ENCODE assay signal across 11 cellular contexts in genomic region chr6:88124925-88125557, GRCh38. TPM values are rescaled to one million over a fixed set of nuclear protein-coding genes. Genes with fewer than 3 reads are reported as not detected.
"Had no signal": no experiment of that assay in that cellular context is flagged by ENCODE, and none has a peak within 500 bp of the region (broad histone marks: within the 10 kb centered on the region; RNA-seq: fewer than 3 reads in every experiment).

No MANE protein-coding gene starts in this region.

- H3K27me3 Mint-ChIP-seq: activated B cell treated with CpG ODN at 0.5 μM for 24 hours; activated CD4-positive, alpha-beta T cell treated with anti-CD3 and anti-CD28 coated beads, Interleukin-2, amount 10 ng/mL, durations not matched to agents 24 days and 14 days; activated naive CD4-positive, alpha-beta T cell treated with anti-CD3 and anti-CD28 coated beads, Interleukin-2, amount 10 ng/mL, durations not matched to agents 7 days and 5 days had no signal

- H3K9ac ChIP-seq: parathyroid adenoma had no signal

- DNase-seq: activated B cell treated with CpG ODN at 0.5 μM for 24 hours; activated CD4-positive, alpha-beta T cell treated with anti-CD3 and anti-CD28 coated beads, Interleukin-2, amount 10 ng/mL, durations not matched to agents 24 days and 14 days; activated CD8-positive, alpha-beta memory T cell treated with anti-CD3 and anti-CD28 coated beads for 24 hours; activated naive CD4-positive, alpha-beta T cell treated with anti-CD3 and anti-CD28 coated beads, Interleukin-2, amount 10 ng/mL, durations not matched to agents 7 days and 5 days; effector memory CD4-positive, alpha-beta T cell; midbrain; stimulated activated CD4-positive, alpha-beta T cell treated with anti-CD3 and anti-CD28 coated beads, Interleukin-4, amount 100 ng/mL, for 4 hours had no signal

- H3K4me1 Mint-ChIP-seq: activated naive CD4-positive, alpha-beta T cell treated with anti-CD3 and anti-CD28 coated beads, Interleukin-2, amount 10 ng/mL, durations not matched to agents 7 days and 5 days; central memory CD8-positive, alpha-beta T cell had no signal

- H3K36me3 Mint-ChIP-seq: activated naive CD4-positive, alpha-beta T cell treated with anti-CD3 and anti-CD28 coated beads, Interleukin-2, amount 10 ng/mL, durations not matched to agents 7 days and 5 days had no signal

- H3K4me3 Mint-ChIP-seq: activated B cell treated with CpG ODN at 0.5 μM for 24 hours; activated CD4-positive, alpha-beta T cell treated with anti-CD3 and anti-CD28 coated beads, Interleukin-2, amount 10 ng/mL, durations not matched to agents 24 days and 14 days; activated naive CD4-positive, alpha-beta T cell treated with anti-CD3 and anti-CD28 coated beads, Interleukin-2, amount 10 ng/mL, durations not matched to agents 7 days and 5 days; central memory CD8-positive, alpha-beta T cell had no signal

- H3K27ac Mint-ChIP-seq: activated B cell treated with CpG ODN at 0.5 μM for 24 hours; activated CD4-positive, alpha-beta T cell treated with anti-CD3 and anti-CD28 coated beads, Interleukin-2, amount 10 ng/mL, durations not matched to agents 24 days and 14 days; activated naive CD4-positive, alpha-beta T cell treated with anti-CD3 and anti-CD28 coated beads, Interleukin-2, amount 10 ng/mL, durations not matched to agents 7 days and 5 days had no signal

- H3K4me1 ChIP-seq: parathyroid adenoma had no signal

- H3K27ac ChIP-seq: epithelial cell of prostate, parathyroid adenoma had no signal

- FAIRE-seq: urothelium cell line had no signal

RNA-seq across cellular contexts. Expression of gene CNR1, which starts 41.1 kb away (rescaled TPM):
- total RNA-seq: activated CD4-positive, alpha-beta T cell treated with anti-CD3 and anti-CD28 coated beads, Interleukin-2, amount 10 ng/mL, durations not matched to agents 24 days and 14 days had no signal
